Comparison of ENCODE assay signal across 2 cellular contexts in the genomic region with DNA sequence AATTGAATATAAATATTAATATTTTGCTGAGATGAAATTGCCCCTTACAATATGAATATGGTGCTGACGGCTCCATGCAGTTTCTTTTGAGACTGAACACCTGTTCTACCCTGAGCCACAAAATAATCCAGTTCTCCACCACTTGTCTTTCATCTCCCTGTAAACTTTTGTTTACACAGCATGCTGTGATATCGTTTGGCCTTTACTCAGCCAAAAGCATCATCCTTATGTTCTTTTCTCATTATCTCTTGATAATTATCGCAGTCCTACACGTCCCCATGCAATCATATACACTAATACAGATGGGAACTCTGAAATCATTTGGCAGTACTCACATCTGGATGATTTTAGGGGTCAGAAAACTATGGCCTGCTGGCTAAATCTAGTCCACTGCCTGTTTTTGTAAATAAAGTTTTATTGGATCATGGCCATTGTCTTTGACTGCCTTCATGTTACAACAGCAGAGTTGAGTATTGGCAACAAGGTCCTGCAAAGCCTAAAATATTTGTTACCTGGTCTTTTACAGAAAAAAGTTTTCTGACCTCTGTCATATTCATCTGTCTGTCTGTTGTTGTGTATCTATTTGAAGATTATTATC.
TF ChIP-seq lines count a peak whose summit lies in the region.

No MANE protein-coding gene starts in this region.

TF ChIP-seq in HepG2, 621 proteins besides CTCF, POLR2A, EP300 and RAD21:
- TF ChIP-seq, protein P1, sequence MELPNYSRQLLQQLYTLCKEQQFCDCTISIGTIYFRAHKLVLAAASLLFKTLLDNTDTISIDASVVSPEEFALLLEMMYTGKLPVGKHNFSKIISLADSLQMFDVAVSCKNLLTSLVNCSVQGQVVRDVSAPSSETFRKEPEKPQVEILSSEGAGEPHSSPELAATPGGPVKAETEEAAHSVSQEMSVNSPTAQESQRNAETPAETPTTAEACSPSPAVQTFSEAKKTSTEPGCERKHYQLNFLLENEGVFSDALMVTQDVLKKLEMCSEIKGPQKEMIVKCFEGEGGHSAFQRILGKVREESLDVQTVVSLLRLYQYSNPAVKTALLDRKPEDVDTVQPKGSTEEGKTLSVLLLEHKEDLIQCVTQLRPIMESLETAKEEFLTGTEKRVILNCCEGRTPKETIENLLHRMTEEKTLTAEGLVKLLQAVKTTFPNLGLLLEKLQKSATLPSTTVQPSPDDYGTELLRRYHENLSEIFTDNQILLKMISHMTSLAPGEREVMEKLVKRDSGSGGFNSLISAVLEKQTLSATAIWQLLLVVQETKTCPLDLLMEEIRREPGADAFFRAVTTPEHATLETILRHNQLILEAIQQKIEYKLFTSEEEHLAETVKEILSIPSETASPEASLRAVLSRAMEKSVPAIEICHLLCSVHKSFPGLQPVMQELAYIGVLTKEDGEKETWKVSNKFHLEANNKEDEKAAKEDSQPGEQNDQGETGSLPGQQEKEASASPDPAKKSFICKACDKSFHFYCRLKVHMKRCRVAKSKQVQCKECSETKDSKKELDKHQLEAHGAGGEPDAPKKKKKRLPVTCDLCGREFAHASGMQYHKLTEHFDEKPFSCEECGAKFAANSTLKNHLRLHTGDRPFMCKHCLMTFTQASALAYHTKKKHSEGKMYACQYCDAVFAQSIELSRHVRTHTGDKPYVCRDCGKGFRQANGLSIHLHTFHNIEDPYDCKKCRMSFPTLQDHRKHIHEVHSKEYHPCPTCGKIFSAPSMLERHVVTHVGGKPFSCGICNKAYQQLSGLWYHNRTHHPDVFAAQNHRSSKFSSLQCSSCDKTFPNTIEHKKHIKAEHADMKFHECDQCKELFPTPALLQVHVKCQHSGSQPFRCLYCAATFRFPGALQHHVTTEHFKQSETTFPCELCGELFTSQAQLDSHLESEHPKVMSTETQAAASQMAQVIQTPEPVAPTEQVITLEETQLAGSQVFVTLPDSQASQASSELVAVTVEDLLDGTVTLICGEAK (IDR thresholded peaks at IDR 0.05): peak; percentile 30; the same call in 1 of the 2 replicates
- TF ChIP-seq, protein P1 (CRISPR knock-in tag; IDR thresholded peaks at IDR 0.05): peak; percentile 74; the same call in 1 of the 2 replicates
- TF ChIP-seq, protein P2, sequence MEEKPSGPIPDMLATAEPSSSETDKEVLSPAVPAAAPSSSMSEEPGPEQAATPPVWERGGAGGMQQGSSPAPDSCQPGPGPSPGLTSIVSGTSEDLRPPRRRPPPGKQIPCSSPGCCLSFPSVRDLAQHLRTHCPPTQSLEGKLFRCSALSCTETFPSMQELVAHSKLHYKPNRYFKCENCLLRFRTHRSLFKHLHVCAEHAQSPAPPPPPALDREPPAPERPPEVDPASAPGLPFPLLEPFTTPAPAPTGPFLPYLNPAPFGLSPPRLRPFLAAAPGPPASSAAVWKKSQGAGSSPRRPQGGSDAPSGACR (CRISPR knock-in tag; IDR thresholded peaks at IDR 0.05): no peak
- TF ChIP-seq MTF1 (CRISPR knock-in tag; IDR thresholded peaks at IDR 0.05): no peak

TF ChIP-seq in K562, 482 proteins besides CTCF, POLR2A, EP300 and RAD21:
- TF ChIP-seq, protein P1 (IDR thresholded peaks at IDR 0.05): peak; percentile 94
- TF ChIP-seq, protein P1 (CRISPR knock-in tag; IDR thresholded peaks at IDR 0.05): peak; percentile 87
- TF ChIP-seq GATAD2A (IDR thresholded peaks at IDR 0.05) (no peak), ZSCAN32 (CRISPR knock-in tag; IDR thresholded peaks at IDR 0.05) (no peak), TCFL5 (CRISPR knock-in tag; conservative IDR thresholded peaks at IDR 0.05) (no peak), ZNF347 (CRISPR knock-in tag; IDR thresholded peaks at IDR 0.05; ENCODE audit: low read depth) (no peak), RBM25 (IDR thresholded peaks at IDR 0.05; ENCODE audit: low read depth, low read length, severe bottlenecking) (peak; percentile 16), CTBP1 (IDR thresholded peaks at IDR 0.05; ENCODE audit: borderline replicate concordance) (no peak), ZNF316 (IDR thresholded peaks at IDR 0.05) (no peak), ZNF76 (CRISPR knock-in tag; IDR thresholded peaks at IDR 0.05; ENCODE audit: borderline replicate concordance) (no peak)
- TF ChIP-seq, protein P3, sequence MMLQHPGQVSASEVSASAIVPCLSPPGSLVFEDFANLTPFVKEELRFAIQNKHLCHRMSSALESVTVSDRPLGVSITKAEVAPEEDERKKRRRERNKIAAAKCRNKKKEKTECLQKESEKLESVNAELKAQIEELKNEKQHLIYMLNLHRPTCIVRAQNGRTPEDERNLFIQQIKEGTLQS (IDR thresholded peaks at IDR 0.05): no peak
- TF ChIP-seq, protein P3 (CRISPR knock-in tag; conservative IDR thresholded peaks at IDR 0.05): no peak
TF ChIP-seq in K562: peak in this region for 2.
